Comparison of ENCODE assay signal across 27 cellular contexts in the genomic region with DNA sequence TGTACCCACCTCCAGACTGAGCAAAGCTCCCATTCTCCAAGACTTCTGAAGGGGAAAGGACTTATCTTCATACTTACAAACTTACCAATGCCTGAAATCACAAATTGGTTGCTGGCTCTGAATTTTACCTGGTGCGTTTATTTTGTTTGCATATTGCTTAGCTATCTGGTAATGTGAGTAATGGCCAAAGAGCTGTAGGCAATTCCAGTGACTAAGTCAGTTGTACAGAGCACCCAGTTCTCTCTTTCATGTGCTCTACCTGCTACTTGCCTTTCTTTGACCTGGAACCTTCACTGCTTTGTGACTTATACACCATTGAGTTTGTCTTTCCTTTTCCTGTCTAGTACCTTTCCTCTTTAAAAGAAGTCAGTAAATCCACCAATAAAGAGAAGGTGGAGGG.
"Had no signal": no experiment of that assay in that cellular context is flagged by ENCODE, and none has a peak within 500 bp of the region (broad histone marks: within the 10 kb centered on the region; RNA-seq: fewer than 3 reads in every experiment).

No MANE protein-coding gene starts in this region.

- H3K27me3 ChIP-seq: left lung, ovary, stomach, testis, thyroid gland, transverse colon, upper lobe of left lung, vagina had no signal

- H3K27ac Mint-ChIP-seq: naive thymus-derived CD4-positive, alpha-beta T cell; natural killer cell treated with Interleukin-12 subunit alpha and Interleukin-12 subunit beta and Interleukin-15 and Interleukin-18, amount 100 ng/mL, for 72 hours; progenitor cell of endocrine pancreas; stimulated activated naive B cell treated with anti-CD40 and anti-IgM and Interleukin-4, amounts not matched to agents 10 μg/mL and 1 μg/mL and 100 μg/mL, for 72 hours had no signal

- FAIRE-seq: keratinocyte had no signal

- H3K4me3 ChIP-seq: left lung, lower lobe of right lung, mucosa of descending colon, ovary, skin epidermis, stomach, testis, thyroid gland, transverse colon, upper lobe of left lung, vagina had no signal

- H3K4me1 ChIP-seq: left lung, lower lobe of right lung, stomach, testis, thyroid gland, transverse colon, upper lobe of left lung, vagina had no signal

- DNase-seq: kidney glomerular epithelial cell; left colon; left lung; lower lobe of right lung; midbrain; mucosa of descending colon; naive thymus-derived CD4-positive, alpha-beta T cell; ovary; retina; right cardiac atrium; stimulated activated CD4-positive, alpha-beta T cell treated with anti-CD3 and anti-CD28 coated beads, Interleukin-12 subunit alpha, Interleukin-12 subunit beta, amount 100 ng/mL, for 4 hours; stimulated activated CD4-positive, alpha-beta T cell treated with anti-CD3 and anti-CD28 coated beads, Interleukin-15, amount 100 ng/mL, for 24 hours; stimulated activated CD4-positive, alpha-beta T cell treated with anti-CD3 and anti-CD28 coated beads, Interleukin-2, amount 100 ng/mL, for 24 hours; stimulated activated CD4-positive, alpha-beta T cell treated with anti-CD3 and anti-CD28 coated beads, Interleukin-4, amount 100 ng/mL, for 1 hour; stimulated activated naive B cell treated with anti-CD40 and anti-IgM and Interleukin-4, amounts not matched to agents 10 μg/mL and 1 μg/mL and 100 μg/mL, for 72 hours; stimulated activated naive CD8-positive, alpha-beta T cell treated with anti-CD3 and anti-CD28 coated beads, Interleukin-15, Interleukin-2, amounts not matched to agents 100 U/mL and 50 U/mL, for 24 hours; stomach; testis; thyroid gland; transverse colon; upper lobe of left lung had no signal

- H3K27me3 Mint-ChIP-seq: progenitor cell of endocrine pancreas; stimulated activated naive B cell treated with anti-CD40 and anti-IgM and Interleukin-4, amounts not matched to agents 10 μg/mL and 1 μg/mL and 100 μg/mL, for 72 hours had no signal

- H3K4me1 Mint-ChIP-seq: naive thymus-derived CD4-positive, alpha-beta T cell; stimulated activated naive B cell treated with anti-CD40 and anti-IgM and Interleukin-4, amounts not matched to agents 10 μg/mL and 1 μg/mL and 100 μg/mL, for 72 hours had no signal

- H3K36me3 Mint-ChIP-seq: naive thymus-derived CD4-positive, alpha-beta T cell; natural killer cell treated with Interleukin-12 subunit alpha and Interleukin-12 subunit beta and Interleukin-15 and Interleukin-18, amount 100 ng/mL, for 72 hours; stimulated activated naive B cell treated with anti-CD40 and anti-IgM and Interleukin-4, amounts not matched to agents 10 μg/mL and 1 μg/mL and 100 μg/mL, for 72 hours had no signal

- H3K4me3 Mint-ChIP-seq: naive thymus-derived CD4-positive, alpha-beta T cell; natural killer cell treated with Interleukin-12 subunit alpha and Interleukin-12 subunit beta and Interleukin-15 and Interleukin-18, amount 100 ng/mL, for 72 hours; stimulated activated naive B cell treated with anti-CD40 and anti-IgM and Interleukin-4, amounts not matched to agents 10 μg/mL and 1 μg/mL and 100 μg/mL, for 72 hours had no signal

- H3K36me3 ChIP-seq: left lung, lower lobe of right lung, ovary, stomach, thyroid gland, transverse colon, upper lobe of left lung, vagina had no signal

- H3K9me3 Mint-ChIP-seq: natural killer cell treated with Interleukin-12 subunit alpha and Interleukin-12 subunit beta and Interleukin-15 and Interleukin-18, amount 100 ng/mL, for 72 hours had no signal

- H3K27ac ChIP-seq: left lung, lower lobe of right lung, ovary, skin epidermis, stomach, testis, thyroid gland, transverse colon, upper lobe of left lung, vagina had no signal

- ATAC-seq: left colon; left lung; lower lobe of right lung; mucosa of descending colon; naive thymus-derived CD4-positive, alpha-beta T cell; natural killer cell treated with Interleukin-12 subunit alpha and Interleukin-12 subunit beta and Interleukin-15 and Interleukin-18, amount 100 ng/mL, for 72 hours; right cardiac atrium; sciatic nerve; stimulated activated naive B cell treated with anti-CD40 and anti-IgM and Interleukin-4, amounts not matched to agents 10 μg/mL and 1 μg/mL and 100 μg/mL, for 72 hours; stimulated activated naive CD8-positive, alpha-beta T cell treated with anti-CD3 and anti-CD28 coated beads, Interleukin-15, Interleukin-2, amounts not matched to agents 100 U/mL and 50 U/mL, for 24 hours had no signal
